13 cellular contexts compared by ENCODE assay signal in the genomic region with DNA sequence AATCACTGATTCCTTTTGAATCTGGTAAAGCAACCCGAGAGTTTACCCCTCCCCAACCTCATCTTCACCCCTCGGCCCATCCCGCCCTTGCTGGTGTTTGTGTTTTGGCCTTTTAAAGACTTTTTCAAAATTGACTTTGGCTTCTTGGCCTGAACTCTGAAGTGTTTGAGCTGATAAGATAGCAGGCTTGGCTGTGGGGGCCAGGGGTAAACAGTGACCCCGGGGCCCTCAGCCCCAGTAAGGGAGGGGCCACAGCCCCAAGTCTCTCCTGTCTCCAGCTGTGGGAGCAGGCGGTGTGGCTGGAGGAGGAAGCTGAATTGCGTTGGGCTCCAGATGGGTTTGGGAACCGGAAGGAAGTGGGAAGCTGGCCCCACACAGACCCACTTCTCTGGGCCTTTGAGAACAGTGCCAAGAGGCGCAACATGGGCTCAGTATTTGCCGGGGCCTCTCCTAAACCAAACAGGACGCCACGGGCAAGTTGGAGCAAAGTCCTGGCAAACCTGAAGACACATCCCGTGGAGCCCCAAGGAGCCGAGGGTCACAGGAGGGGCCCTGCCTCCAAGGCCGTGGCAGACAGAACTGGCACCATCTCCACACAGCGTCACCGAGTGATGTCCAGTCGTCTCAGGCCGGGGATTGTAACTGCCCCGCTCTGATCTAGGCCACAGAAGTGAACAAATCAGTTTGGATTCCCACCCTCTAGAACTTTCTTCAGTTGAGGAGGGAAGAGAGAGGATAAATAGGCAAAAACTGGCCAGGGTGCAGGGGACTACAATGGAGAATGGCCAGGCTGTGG. TPM values are rescaled to one million over a fixed set of nuclear protein-coding genes. Genes with fewer than 3 reads are reported as not detected.
DNase-seq lines count a peak whose midpoint lies in the region; ATAC-seq, FAIRE-seq and TF ChIP-seq lines count a peak whose summit lies in the region.
"Had no signal": no experiment of that assay in that cellular context is flagged by ENCODE, and none has a peak within 500 bp of the region (broad histone marks: within the 10 kb centered on the region; RNA-seq: fewer than 3 reads in every experiment).

No MANE protein-coding gene starts in this region.

- TF ChIP-seq CTCF in ascending aorta (IDR thresholded peaks at IDR 0.05) (no peak), keratinocyte (optimal IDR thresholded peaks at IDR 0.05 in 1 of 3, IDR thresholded peaks at IDR 0.05 in 1 of 3, conservative IDR thresholded peaks at IDR 0.05 in 1 of 3; ENCODE audit: extremely low read depth in 1 of 3, insufficient read depth in 2 of 3, low read length in 3 of 3) (no peak), stomach (IDR thresholded peaks at IDR 0.05) (no peak)

- no peak overlapping the region for H3K4me3 Mint-ChIP-seq in naive thymus-derived CD8-positive, alpha-beta T cell
- H3K4me3 Mint-ChIP-seq in activated CD4-positive, alpha-beta memory T cell treated with anti-CD3 and anti-CD28 coated beads for 36 hours: no peak overlapping the region
- H3K4me3 Mint-ChIP-seq: activated CD4-positive, alpha-beta T cell treated with anti-CD3 and anti-CD28 coated beads for 36 hours; immature natural killer cell had no signal

- FAIRE-seq in keratinocyte (lab: Jason Lieb, UNC): no peak

- no peak for TF ChIP-seq POLR2A in stomach (IDR thresholded peaks at IDR 0.05)

- no peaks in the 10 kb centered on the region for H3K9me1 ChIP-seq in keratinocyte (ENCODE audit: control insufficient read depth, extremely low read depth, insufficient read depth, low read length)

- dilution Hi-C loops in keratinocyte (cut with MboI; ENCODE audit: extremely low pct_ligation_motif_present, low sequenced_read_pairs): no loop called here

- no peaks in the 10 kb centered on the region for H3K9me3 ChIP-seq in ascending aorta
- H3K9me3 ChIP-seq in keratinocyte (ENCODE audit: control insufficient read depth, low read depth, low read length): no peaks in the 10 kb centered on the region
- H3K9me3 ChIP-seq in stomach: no peaks in the 10 kb centered on the region
- H3K9me3 ChIP-seq: uterus had no signal

- H3K4me3 ChIP-seq in ascending aorta (no peak overlapping the region), keratinocyte (ENCODE audit: control insufficient read depth in 2 of 3, extremely low read depth in 1 of 3, insufficient read depth in 2 of 3, low read depth in 1 of 3, low read length in 3 of 3) (no peak overlapping the region), stomach (no peak overlapping the region)
- H3K4me3 ChIP-seq: uterus had no signal

- H3K9me3 Mint-ChIP-seq in naive thymus-derived CD8-positive, alpha-beta T cell: no peaks in the 10 kb centered on the region
- no peaks in the 10 kb centered on the region for H3K9me3 Mint-ChIP-seq in activated CD4-positive, alpha-beta memory T cell treated with anti-CD3 and anti-CD28 coated beads for 36 hours

- H3K36me3 ChIP-seq in ascending aorta (no peaks in the 10 kb centered on the region), keratinocyte (ENCODE audit: control insufficient read depth in 2 of 2, extremely low read depth in 1 of 2, insufficient read depth in 2 of 2, low read length in 2 of 2) (no peaks in the 10 kb centered on the region), stomach (no peaks in the 10 kb centered on the region)
- H3K36me3 ChIP-seq: uterus had no signal

- CTCF ChIA-PET in activated CD4-positive, alpha-beta memory T cell treated with anti-CD3 and anti-CD28 coated beads for 36 hours (lab: Charles Lee): interaction anchor here (1.2 to 2.3 kb wide), 6 partner anchors 9 to 282 kb away, joined by 3 to 7 read pairs (median 4); no protein-coding TSS in a partner anchor

- H4K20me1 ChIP-seq in keratinocyte (ENCODE audit: control insufficient read depth, extremely low read depth, insufficient read depth, low read length): no peaks in the 10 kb centered on the region

- H3K9ac ChIP-seq in keratinocyte (ENCODE audit: control insufficient read depth, extremely low read depth, insufficient read depth, low read length): no peak overlapping the region

- peak; percentile 33 to 47 for DNase-seq in Kasumi-1 (lab: John Stamatoyannopoulos, UW)
- no peak for DNase-seq in ascending aorta (ENCODE audit: low spot score in 2 of 2)
- DNase-seq in keratinocyte (ENCODE audit: low read depth, low spot score): no peak
- DNase-seq in stomach: peak; percentile 71
- no peak for DNase-seq in naive thymus-derived CD8-positive, alpha-beta T cell
- DNase-seq in activated CD4-positive, alpha-beta memory T cell treated with anti-CD3 and anti-CD28 coated beads for 36 hours: no peak
- DNase-seq: anterior cingulate cortex, foreskin keratinocyte, immature natural killer cell, NCI-H345, uterus had no signal

- no peaks in the 10 kb centered on the region for H3K79me2 ChIP-seq in keratinocyte (ENCODE audit: control insufficient read depth, insufficient read depth, low read length)

- H3K4me1 ChIP-seq in ascending aorta (peaks cover 3 to 20% of the 10 kb centered on the region in 2 donors), keratinocyte (ENCODE audit: control insufficient read depth, extremely low read depth, insufficient read depth, low read length) (peaks cover 7% of the 10 kb centered on the region), stomach (peaks cover 28 to 43% (median 38%) of the 10 kb centered on the region in 4 donors)
- H3K4me1 ChIP-seq: foreskin keratinocyte, uterus had no signal

- H3K27ac Mint-ChIP-seq in naive thymus-derived CD8-positive, alpha-beta T cell: peak overlapping the region in 1 of 10 donors; percentile 50
- H3K27ac Mint-ChIP-seq in activated CD4-positive, alpha-beta memory T cell treated with anti-CD3 and anti-CD28 coated beads for 36 hours: no peak overlapping the region
- H3K27ac Mint-ChIP-seq: activated CD4-positive, alpha-beta T cell treated with anti-CD3 and anti-CD28 coated beads for 36 hours; immature natural killer cell had no signal

- whole genome bisulfite sequencing in stomach, 5 donors: 27 to 43% (median 36%) methylated on average over 17 to 19 of the region's 19 CpGs

- intact Hi-C loops in ascending aorta (cut with DNase I): no loop called here
- intact Hi-C loops in stomach (cut with DNase I; ENCODE audit: low total_unique reads): loop anchor here (10.0 kb wide), 1 partner anchor 61 kb away; no protein-coding TSS in a partner anchor
- intact Hi-C loops in activated CD4-positive, alpha-beta memory T cell treated with anti-CD3 and anti-CD28 coated beads for 36 hours (cut with micrococcal nuclease): no loop called here

- no peak for TF ChIP-seq EP300 in stomach (IDR thresholded peaks at IDR 0.05)

- POLR2A ChIA-PET in naive thymus-derived CD8-positive, alpha-beta T cell (lab: Charles Lee): interaction anchor here (0.8 to 0.9 kb wide), 2 partner anchors 264 to 265 kb away, joined by 3 to 5 read pairs; a partner anchor contains a TSS
- POLR2A ChIA-PET in activated CD4-positive, alpha-beta memory T cell treated with anti-CD3 and anti-CD28 coated beads for 36 hours (lab: Charles Lee): no interaction called here

- H3K4me2 ChIP-seq in keratinocyte (ENCODE audit: control insufficient read depth, extremely low read depth, insufficient read depth, low read depth, low read length): no peak overlapping the region

- peak overlapping the region; percentile 49 to 50 for H3K27ac ChIP-seq in ascending aorta
- no peak overlapping the region for H3K27ac ChIP-seq in keratinocyte (ENCODE audit: control insufficient read depth, insufficient read depth, low read length)
- H3K27ac ChIP-seq in stomach: peak overlapping the region in 4 of 5 donors; percentile 41 to 62 (median 58)
- H3K27ac ChIP-seq: foreskin keratinocyte, uterus had no signal

- H2AFZ ChIP-seq in keratinocyte (ENCODE audit: control insufficient read depth, low read length): peak overlapping the region; percentile 70

- peaks cover 7 to 38% (median 24%) of the 10 kb centered on the region in 5 donors for H3K27me3 Mint-ChIP-seq in naive thymus-derived CD8-positive, alpha-beta T cell
- H3K27me3 Mint-ChIP-seq in activated CD4-positive, alpha-beta memory T cell treated with anti-CD3 and anti-CD28 coated beads for 36 hours: peaks cover 21% of the 10 kb centered on the region

- no peaks in the 10 kb centered on the region for H3K27me3 ChIP-seq in ascending aorta
- no peaks in the 10 kb centered on the region for H3K27me3 ChIP-seq in keratinocyte (ENCODE audit: control insufficient read depth, extremely low read depth, insufficient read depth, low read length)
- H3K27me3 ChIP-seq in stomach: no peaks in the 10 kb centered on the region
- H3K27me3 ChIP-seq: foreskin keratinocyte, uterus had no signal

- ATAC-seq in naive thymus-derived CD8-positive, alpha-beta T cell: no peak
- ATAC-seq in GM21723 (IDR thresholded peaks at IDR 0.05; ENCODE audit: unreplicated experiment): no peak
- ATAC-seq: activated CD4-positive, alpha-beta T cell treated with anti-CD3 and anti-CD28 coated beads for 36 hours; foreskin keratinocyte had no signal

- no peaks in the 10 kb centered on the region for H3K36me3 Mint-ChIP-seq in naive thymus-derived CD8-positive, alpha-beta T cell
- H3K36me3 Mint-ChIP-seq in activated CD4-positive, alpha-beta memory T cell treated with anti-CD3 and anti-CD28 coated beads for 36 hours: no peaks in the 10 kb centered on the region
- H3K36me3 Mint-ChIP-seq: immature natural killer cell had no signal

- H3K4me1 Mint-ChIP-seq in naive thymus-derived CD8-positive, alpha-beta T cell: peaks cover 6 to 14% (median 11%) of the 10 kb centered on the region in 4 donors
- peaks cover 10% of the 10 kb centered on the region for H3K4me1 Mint-ChIP-seq in activated CD4-positive, alpha-beta memory T cell treated with anti-CD3 and anti-CD28 coated beads for 36 hours (ENCODE audit: low read depth)

RNA-seq across cellular contexts. Expression of a gene that starts 54.3 kb away (rescaled TPM):
- total RNA-seq in ascending aorta: 30.2 TPM
- 53.3 to 67.4 TPM (median 61.6 TPM) in 3 replicates for polyA plus RNA-seq in keratinocyte
- polyA plus RNA-seq in keratinocyte (2011; ENCODE audit: low read depth): 14.0 TPM
- polyA plus RNA-seq in keratinocyte (2011; cell fraction: cytosol; rRNA removed): 71.8 and 85.6 TPM in 2 replicates
- 107 and 110 TPM in 2 replicates for polyA plus RNA-seq in keratinocyte (2011; cell fraction: nucleus; rRNA removed)
- polyA plus RNA-seq in keratinocyte (2012; ENCODE audit: low replicate concordance): 42.2 and 66.1 TPM in 2 replicates
- polyA minus RNA-seq in keratinocyte: 65.6 to 73.7 TPM (median 70.3 TPM) in 3 replicates
- 61.6 TPM for polyA minus RNA-seq in keratinocyte (2011; cell fraction: cytosol; rRNA and poly(A)+ RNA removed)
- 38.7 and 64.7 TPM in 2 replicates for polyA minus RNA-seq in keratinocyte (2011; cell fraction: nucleus; rRNA and poly(A)+ RNA removed)
- total RNA-seq in stomach: 10 to 100 TPM; 13.9 to 26.8 (median 21.7) TPM
- 10 to 100 TPM; 10.8 to 15.3 (median 13.8) TPM for polyA plus RNA-seq in stomach
- total RNA-seq in naive thymus-derived CD8-positive, alpha-beta T cell: 10 to 100 TPM; 53.8 to 56.7 TPM
- polyA plus RNA-seq in naive thymus-derived CD8-positive, alpha-beta T cell: 10 to 100 TPM; 29.1 to 31.9 (median 29.4) TPM
- total RNA-seq in activated CD4-positive, alpha-beta memory T cell treated with anti-CD3 and anti-CD28 coated beads for 36 hours: 10 to 100 TPM; 80.6 to 83.4 TPM

Comparison
In these comparisons a context has a peak if more than half of its experiments do, and no peak if none do; other contexts are left out.
1. DNase-seq: peak in Kasumi-1 (2 of 2) and stomach (single experiment); none in ascending aorta (0 of 2), keratinocyte (single experiment), naive thymus-derived CD8-positive, alpha-beta T cell (0 of 10) and activated CD4-positive, alpha-beta memory T cell treated with anti-CD3 and anti-CD28 coated beads for 36 hours (single experiment).